8 cellular contexts compared by ENCODE assay signal in genomic region chr4:83010522-83011318, GRCh38. TPM values are rescaled to one million over a fixed set of nuclear protein-coding genes. Genes with fewer than 3 reads are reported as not detected.
DNase-seq lines count a peak whose midpoint lies in the region; TF ChIP-seq lines count a peak whose summit lies in the region.

TSS of gene LIN54 (minus strand) at chr4:83010823. CDS start at chr4:82984844, 25,979 bp downstream.

- H3K27ac ChIP-seq in HUES48 (ENCODE audit: low read depth, low read length) = peak within 1 kb of the TSS; percentile 84

- peak within 1 kb of the TSS; percentile 99 for H3K27ac Mint-ChIP-seq in nephron progenitor cell
- H3K27ac Mint-ChIP-seq in stimulated activated naive CD8-positive, alpha-beta T cell treated with anti-CD3 and anti-CD28 coated beads, Interleukin-15, Interleukin-2, amounts not matched to agents 100 ng/mL and 50 ng/mL, for 24 hours = peak within 1 kb of the TSS; percentile 93

- in situ Hi-C loops in Caki2 (cut with HindIII; ENCODE audit: low pct_unique_long_range_greater_than_20kb, low sequenced_read_pairs) = no loop called here

- H3K9me3 ChIP-seq in HUES48 (ENCODE audit: control insufficient read depth, insufficient read depth, low read length) = no peaks in the 10 kb centered on the region

- peaks cover 22% of the 10 kb centered on the region; the same call in 1 of the 2 replicates for H3K4me1 ChIP-seq in HUES48 (ENCODE audit: control insufficient read depth, insufficient read depth, low read length)

- DNase-seq in Caki2 (ENCODE audit: low read depth) (peak; percentile 68), GM20000 (ENCODE audit: low spot score) (peak; percentile 88), SIG-M5 (lab: John Stamatoyannopoulos, UW) (peak; percentile 29), fibroblast of pulmonary artery (ENCODE audit: low read depth) (peak; percentile 79), nephron progenitor cell (peak; percentile 81)
- peak; percentile 83 for DNase-seq in activated effector memory CD4-positive, alpha-beta T cell treated with Interleukin-2 at 50 U/mL for 16 hours

- peaks cover 18% of the 10 kb centered on the region for H3K36me3 Mint-ChIP-seq in nephron progenitor cell (ENCODE audit: low read depth)
- peaks cover 2% of the 10 kb centered on the region for H3K36me3 Mint-ChIP-seq in stimulated activated naive CD8-positive, alpha-beta T cell treated with anti-CD3 and anti-CD28 coated beads, Interleukin-15, Interleukin-2, amounts not matched to agents 100 ng/mL and 50 ng/mL, for 24 hours (ENCODE audit: low read depth)

- H3K4me3 ChIP-seq in HUES48 (ENCODE audit: low read depth, low read length) = peak within 1 kb of the TSS; percentile 92
- peak within 1 kb of the TSS; percentile 73 for H3K4me3 ChIP-seq in fibroblast of pulmonary artery (replicated peaks; ENCODE audit: low read depth, low read length)

- TF ChIP-seq CTCF in GM20000 (IDR thresholded peaks at IDR 0.05; ENCODE audit: extremely low read depth, missing control alignments) (no peak), fibroblast of pulmonary artery (IDR thresholded peaks at IDR 0.05; ENCODE audit: low read length, missing control alignments) (no peak), nephron progenitor cell (IDR thresholded peaks at IDR 0.05) (no peak)

- H3K4me1 Mint-ChIP-seq in nephron progenitor cell = peaks cover 48% of the 10 kb centered on the region
- peaks cover 60% of the 10 kb centered on the region for H3K4me1 Mint-ChIP-seq in stimulated activated naive CD8-positive, alpha-beta T cell treated with anti-CD3 and anti-CD28 coated beads, Interleukin-15, Interleukin-2, amounts not matched to agents 100 ng/mL and 50 ng/mL, for 24 hours (ENCODE audit: low read depth)

- peak within 1 kb of the TSS; percentile 85 for H3K9ac ChIP-seq in HUES48 (ENCODE audit: low read depth, low read length)

- no peaks in the 10 kb centered on the region for H3K27me3 Mint-ChIP-seq in nephron progenitor cell (ENCODE audit: low read depth, poor library complexity)
- H3K27me3 Mint-ChIP-seq in stimulated activated naive CD8-positive, alpha-beta T cell treated with anti-CD3 and anti-CD28 coated beads, Interleukin-15, Interleukin-2, amounts not matched to agents 100 ng/mL and 50 ng/mL, for 24 hours = no peaks in the 10 kb centered on the region

- H3K9me3 Mint-ChIP-seq in nephron progenitor cell = peaks cover 9% of the 10 kb centered on the region
- H3K9me3 Mint-ChIP-seq in stimulated activated naive CD8-positive, alpha-beta T cell treated with anti-CD3 and anti-CD28 coated beads, Interleukin-15, Interleukin-2, amounts not matched to agents 100 ng/mL and 50 ng/mL, for 24 hours = no peaks in the 10 kb centered on the region

- H3K4me3 Mint-ChIP-seq in nephron progenitor cell = peak within 1 kb of the TSS; percentile 94
- H3K4me3 Mint-ChIP-seq in stimulated activated naive CD8-positive, alpha-beta T cell treated with anti-CD3 and anti-CD28 coated beads, Interleukin-15, Interleukin-2, amounts not matched to agents 100 ng/mL and 50 ng/mL, for 24 hours = peak within 1 kb of the TSS; percentile 99

- H3K36me3 ChIP-seq in HUES48 (ENCODE audit: control insufficient read depth, insufficient read depth, low read length) = no peaks in the 10 kb centered on the region

- H3K27me3 ChIP-seq in HUES48 (ENCODE audit: control insufficient read depth, insufficient read depth, low read length) = peaks cover 21% of the 10 kb centered on the region

RNA-seq across cellular contexts. Expression of gene LIN54, which starts in this region (rescaled TPM):
- total RNA-seq in Caki2 (2014; rRNA removed; shearing (Covaris generic); ENCODE audit: low replicate concordance) = 13.1 and 15.9 TPM in 2 replicates

Comparison
In these comparisons a context has a peak if more than half of its experiments do, and no peak if none do; other contexts are left out.
1. Peak in every context shown above with its lines: DNase-seq, H3K4me3 ChIP-seq and H3K27ac ChIP-seq.
2. DNase-seq: peak in every context shown above with its lines; median percentile 88 in GM20000; 83 in activated effector memory CD4-positive, alpha-beta T cell treated with Interleukin-2 at 50 U/mL for 16 hours; 81 in nephron progenitor cell; 79 in fibroblast of pulmonary artery; 68 in Caki2; 29 in SIG-M5.